In the genomic region with DNA sequence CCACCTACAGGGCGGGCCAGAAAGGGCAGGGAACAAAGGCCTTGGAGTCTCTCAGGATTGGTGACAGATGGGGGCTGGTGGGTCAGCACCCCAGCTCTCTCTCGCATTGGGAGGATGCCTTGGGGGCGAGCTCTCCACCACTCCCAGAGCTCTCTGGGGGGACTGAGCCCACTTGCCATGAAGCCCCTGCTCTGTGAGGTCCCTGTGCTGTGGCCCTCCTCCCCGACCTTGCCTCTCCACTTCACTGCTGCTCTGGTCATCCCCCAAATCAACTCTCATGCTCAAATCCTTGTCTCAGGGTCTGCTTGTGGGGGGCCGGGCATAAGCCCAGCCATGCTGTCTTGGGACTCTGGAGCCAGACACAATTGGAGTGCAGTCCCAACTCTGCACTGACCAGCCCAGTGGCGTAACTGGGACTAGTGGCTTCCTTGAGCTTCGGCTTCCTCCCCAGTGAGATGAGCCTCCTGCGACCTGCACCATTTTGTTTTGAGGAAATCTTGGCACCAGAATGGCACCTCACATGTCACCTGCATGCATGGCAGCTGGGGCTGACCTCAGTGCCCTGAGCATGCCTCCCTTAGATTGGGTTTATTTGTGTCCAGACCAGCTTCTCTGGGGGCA, we compare ENCODE assay signal across 1 cellular context.
TF ChIP-seq lines count a peak whose summit lies in the region.

No MANE protein-coding gene starts in this region.

TF ChIP-seq in GM12878, 131 proteins besides CTCF, POLR2A, EP300 and RAD21 (continued from another document):
- TF ChIP-seq, protein P1, sequence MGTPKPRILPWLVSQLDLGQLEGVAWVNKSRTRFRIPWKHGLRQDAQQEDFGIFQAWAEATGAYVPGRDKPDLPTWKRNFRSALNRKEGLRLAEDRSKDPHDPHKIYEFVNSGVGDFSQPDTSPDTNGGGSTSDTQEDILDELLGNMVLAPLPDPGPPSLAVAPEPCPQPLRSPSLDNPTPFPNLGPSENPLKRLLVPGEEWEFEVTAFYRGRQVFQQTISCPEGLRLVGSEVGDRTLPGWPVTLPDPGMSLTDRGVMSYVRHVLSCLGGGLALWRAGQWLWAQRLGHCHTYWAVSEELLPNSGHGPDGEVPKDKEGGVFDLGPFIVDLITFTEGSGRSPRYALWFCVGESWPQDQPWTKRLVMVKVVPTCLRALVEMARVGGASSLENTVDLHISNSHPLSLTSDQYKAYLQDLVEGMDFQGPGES (IDR thresholded peaks at IDR 0.05): no peak
- TF ChIP-seq NFIC (IDR thresholded peaks at IDR 0.05; ENCODE audit: low read depth, low read length) (no peak), RUNX3 (IDR thresholded peaks at IDR 0.05; ENCODE audit: low read length) (no peak), ZSCAN29 (IDR thresholded peaks at IDR 0.05) (no peak)
- TF ChIP-seq, protein P2, sequence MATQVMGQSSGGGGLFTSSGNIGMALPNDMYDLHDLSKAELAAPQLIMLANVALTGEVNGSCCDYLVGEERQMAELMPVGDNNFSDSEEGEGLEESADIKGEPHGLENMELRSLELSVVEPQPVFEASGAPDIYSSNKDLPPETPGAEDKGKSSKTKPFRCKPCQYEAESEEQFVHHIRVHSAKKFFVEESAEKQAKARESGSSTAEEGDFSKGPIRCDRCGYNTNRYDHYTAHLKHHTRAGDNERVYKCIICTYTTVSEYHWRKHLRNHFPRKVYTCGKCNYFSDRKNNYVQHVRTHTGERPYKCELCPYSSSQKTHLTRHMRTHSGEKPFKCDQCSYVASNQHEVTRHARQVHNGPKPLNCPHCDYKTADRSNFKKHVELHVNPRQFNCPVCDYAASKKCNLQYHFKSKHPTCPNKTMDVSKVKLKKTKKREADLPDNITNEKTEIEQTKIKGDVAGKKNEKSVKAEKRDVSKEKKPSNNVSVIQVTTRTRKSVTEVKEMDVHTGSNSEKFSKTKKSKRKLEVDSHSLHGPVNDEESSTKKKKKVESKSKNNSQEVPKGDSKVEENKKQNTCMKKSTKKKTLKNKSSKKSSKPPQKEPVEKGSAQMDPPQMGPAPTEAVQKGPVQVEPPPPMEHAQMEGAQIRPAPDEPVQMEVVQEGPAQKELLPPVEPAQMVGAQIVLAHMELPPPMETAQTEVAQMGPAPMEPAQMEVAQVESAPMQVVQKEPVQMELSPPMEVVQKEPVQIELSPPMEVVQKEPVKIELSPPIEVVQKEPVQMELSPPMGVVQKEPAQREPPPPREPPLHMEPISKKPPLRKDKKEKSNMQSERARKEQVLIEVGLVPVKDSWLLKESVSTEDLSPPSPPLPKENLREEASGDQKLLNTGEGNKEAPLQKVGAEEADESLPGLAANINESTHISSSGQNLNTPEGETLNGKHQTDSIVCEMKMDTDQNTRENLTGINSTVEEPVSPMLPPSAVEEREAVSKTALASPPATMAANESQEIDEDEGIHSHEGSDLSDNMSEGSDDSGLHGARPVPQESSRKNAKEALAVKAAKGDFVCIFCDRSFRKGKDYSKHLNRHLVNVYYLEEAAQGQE (IDR thresholded peaks at IDR 0.05; ENCODE audit: low read depth, low read length): no peak
- TF ChIP-seq, protein P3, sequence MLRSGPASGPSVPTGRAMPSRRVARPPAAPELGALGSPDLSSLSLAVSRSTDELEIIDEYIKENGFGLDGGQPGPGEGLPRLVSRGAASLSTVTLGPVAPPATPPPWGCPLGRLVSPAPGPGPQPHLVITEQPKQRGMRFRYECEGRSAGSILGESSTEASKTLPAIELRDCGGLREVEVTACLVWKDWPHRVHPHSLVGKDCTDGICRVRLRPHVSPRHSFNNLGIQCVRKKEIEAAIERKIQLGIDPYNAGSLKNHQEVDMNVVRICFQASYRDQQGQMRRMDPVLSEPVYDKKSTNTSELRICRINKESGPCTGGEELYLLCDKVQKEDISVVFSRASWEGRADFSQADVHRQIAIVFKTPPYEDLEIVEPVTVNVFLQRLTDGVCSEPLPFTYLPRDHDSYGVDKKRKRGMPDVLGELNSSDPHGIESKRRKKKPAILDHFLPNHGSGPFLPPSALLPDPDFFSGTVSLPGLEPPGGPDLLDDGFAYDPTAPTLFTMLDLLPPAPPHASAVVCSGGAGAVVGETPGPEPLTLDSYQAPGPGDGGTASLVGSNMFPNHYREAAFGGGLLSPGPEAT (IDR thresholded peaks at IDR 0.05; ENCODE audit: low read depth): no peak
